In genomic region chr4:24055623-24056022, GRCh38 we compare ENCODE assay signal across 13 cellular contexts.
DNase-seq lines count a peak whose midpoint lies in the region; ATAC-seq and TF ChIP-seq lines count a peak whose summit lies in the region.
"Had no signal": no experiment of that assay in that cellular context is flagged by ENCODE, and none has a peak within 500 bp of the region (broad histone marks: within the 10 kb centered on the region; RNA-seq: fewer than 3 reads in every experiment).

No MANE protein-coding gene starts in this region.

- intact Hi-C loops in thyroid gland (cut with DNase I) (no loop called here), posterior vena cava (cut with DNase I) (no loop called here)

- DNase-seq in epithelial cell of proximal tubule (ENCODE audit: low read depth) = peak; percentile 38
- DNase-seq in left lobe of liver (ENCODE audit: low spot score) = no peak
- peak; percentile 88 for DNase-seq in renal cortical epithelial cell (ENCODE audit: low read depth)
- no peak for DNase-seq in thyroid gland
- DNase-seq in substantia nigra (lab: John Stamatoyannopoulos, UW) = no peak
- DNase-seq in endothelial cell (ENCODE audit: low spot score) = no peak
- no peak for DNase-seq in posterior vena cava (ENCODE audit: low spot score)
- DNase-seq: ACHN; AML-193; Caco-2; CD4-positive, alpha-beta T cell; H9 had no signal

- TF ChIP-seq CTCF in epithelial cell of proximal tubule (conservative IDR thresholded peaks at IDR 0.05; ENCODE audit: low read depth, low read length) (no peak), thyroid gland (IDR thresholded peaks at IDR 0.05) (no peak), endothelial cell (IDR thresholded peaks at IDR 0.05; ENCODE audit: unreplicated experiment) (no peak)

- no peaks in the 10 kb centered on the region for H3K27me3 Mint-ChIP-seq in endothelial cell (ENCODE audit: unreplicated experiment)
- H3K27me3 Mint-ChIP-seq: CD4-positive, alpha-beta T cell had no signal

- H3K4me3 ChIP-seq in epithelial cell of proximal tubule (ENCODE audit: low read depth, low read length) (no peak overlapping the region), thyroid gland (replicated peaks in 1 of 3) (no peak overlapping the region)

- no peaks in the 10 kb centered on the region for H3K4me1 Mint-ChIP-seq in endothelial cell (ENCODE audit: unreplicated experiment)

- no peaks in the 10 kb centered on the region for H3K36me3 Mint-ChIP-seq in endothelial cell (ENCODE audit: low read depth, unreplicated experiment)

- no peaks in the 10 kb centered on the region for H3K36me3 ChIP-seq in thyroid gland

- 95 to 97% methylated on average over 3 of the region's 3 CpGs for WGBS in thyroid gland, 2 donors

- no peaks in the 10 kb centered on the region for H3K27me3 ChIP-seq in thyroid gland

- peaks cover 16 to 23% of the 10 kb centered on the region in 2 donors for H3K4me1 ChIP-seq in thyroid gland
- H3K4me1 ChIP-seq: Caco-2 had no signal

- H3K27ac ChIP-seq in thyroid gland (peak overlapping the region in 2 of 3 donors; percentile 68 to 76), substantia nigra (ENCODE audit: low read depth, low read length, poor library complexity, severe bottlenecking) (no peak overlapping the region)
- H3K27ac ChIP-seq: C4-2B had no signal

- no peaks in the 10 kb centered on the region for H3K9me3 ChIP-seq in thyroid gland
- H3K9me3 ChIP-seq: Caco-2 had no signal

- no peak overlapping the region for H3K4me3 Mint-ChIP-seq in endothelial cell (ENCODE audit: unreplicated experiment)
- H3K4me3 Mint-ChIP-seq: CD4-positive, alpha-beta T cell; H9 had no signal

- TF ChIP-seq POLR2A in thyroid gland (IDR thresholded peaks at IDR 0.05) = no peak

- H3K27ac Mint-ChIP-seq in endothelial cell (ENCODE audit: unreplicated experiment) = no peak overlapping the region
- H3K27ac Mint-ChIP-seq: CD4-positive, alpha-beta T cell; H9 had no signal

- no peaks in the 10 kb centered on the region for H3K9me3 Mint-ChIP-seq in endothelial cell (ENCODE audit: unreplicated experiment)
- H3K9me3 Mint-ChIP-seq: CD4-positive, alpha-beta T cell; H9 had no signal

- ATAC-seq in left lobe of liver = peak; percentile 23

Comparison
In these comparisons a context has a peak if more than half of its experiments do, and no peak if none do; other contexts are left out.
1. DNase-seq: peak in epithelial cell of proximal tubule (single experiment) and renal cortical epithelial cell (single experiment); none in left lobe of liver (single experiment), thyroid gland (0 of 2), substantia nigra (0 of 49), endothelial cell (single experiment) and posterior vena cava (single experiment).